ENCODE assay signal across 16 cellular contexts in genomic region chr7:32525839-32526238, GRCh38. TPM values are rescaled to one million over a fixed set of nuclear protein-coding genes. Genes with fewer than 3 reads are reported as not detected.
DNase-seq lines count a peak whose midpoint lies in the region; ATAC-seq, FAIRE-seq and TF ChIP-seq lines count a peak whose summit lies in the region.
"Had no signal": no experiment of that assay in that cellular context is flagged by ENCODE, and none has a peak within 500 bp of the region (broad histone marks: within the 10 kb centered on the region; RNA-seq: fewer than 3 reads in every experiment).

No MANE protein-coding gene starts in this region.

- FAIRE-seq in bronchial epithelial cell (lab: Jason Lieb, UNC) = peak; percentile 13

- intact Hi-C loops in upper lobe of right lung (cut with DNase I) = no loop called here

- peak overlapping the region; percentile 16 for H3K27ac Mint-ChIP-seq in activated naive CD8-positive, alpha-beta T cell treated with anti-CD3 and anti-CD28 coated beads for 36 hours
- H3K27ac Mint-ChIP-seq in activated naive CD8-positive, alpha-beta T cell treated with anti-CD3 and anti-CD28 coated beads, Interleukin-2, amount 50 U/mL, for 24 hours = no peak overlapping the region
- H3K27ac Mint-ChIP-seq in endodermal cell = no peak overlapping the region
- H3K27ac Mint-ChIP-seq: CD4-positive, CD25-positive, alpha-beta regulatory T cell had no signal

- H3K36me3 Mint-ChIP-seq in activated naive CD8-positive, alpha-beta T cell treated with anti-CD3 and anti-CD28 coated beads for 36 hours = peaks cover 29% of the 10 kb centered on the region
- H3K36me3 Mint-ChIP-seq in activated naive CD8-positive, alpha-beta T cell treated with anti-CD3 and anti-CD28 coated beads, Interleukin-2, amount 50 U/mL, for 24 hours (ENCODE audit: low read depth) = peaks cover 31% of the 10 kb centered on the region
- peaks cover 39% of the 10 kb centered on the region for H3K36me3 Mint-ChIP-seq in endodermal cell (ENCODE audit: low read depth)

- no peaks in the 10 kb centered on the region for H3K27me3 ChIP-seq in bronchial epithelial cell (ENCODE audit: control insufficient read depth, insufficient read depth, low read length)
- no peaks in the 10 kb centered on the region for H3K27me3 ChIP-seq in upper lobe of right lung
- no peaks in the 10 kb centered on the region for H3K27me3 ChIP-seq in endodermal cell (ENCODE audit: control insufficient read depth, insufficient read depth, low read length, poor library complexity, severe bottlenecking)
- H3K27me3 ChIP-seq: BLaER1 treated with 17β-estradiol and CSF1 and Interleukin-3, amounts not matched to agents 10 nM and 100 nM had no signal

- no peak overlapping the region for H3K9ac ChIP-seq in endodermal cell (ENCODE audit: extremely low read depth, low read length, poor library complexity, severe bottlenecking)
- H3K9ac ChIP-seq: BLaER1 treated with 17β-estradiol and CSF1 and Interleukin-3, amounts not matched to agents 10 nM and 100 nM had no signal

- H3K27ac ChIP-seq in upper lobe of right lung (no peak overlapping the region), endodermal cell (ENCODE audit: low read depth, low read length) (no peak overlapping the region)
- H3K27ac ChIP-seq: BLaER1 treated with 17β-estradiol and CSF1 and Interleukin-3, amounts not matched to agents 10 nM and 100 nM; HL-60 had no signal

- H3K36me3 ChIP-seq in bronchial epithelial cell (ENCODE audit: control insufficient read depth, insufficient read depth, low read length) (no peaks in the 10 kb centered on the region), upper lobe of right lung (no peaks in the 10 kb centered on the region), endodermal cell (ENCODE audit: control insufficient read depth, insufficient read depth, low read length) (peaks cover 20% of the 10 kb centered on the region)

- no peak for TF ChIP-seq CTCF in bronchial epithelial cell (IDR thresholded peaks at IDR 0.05; ENCODE audit: insufficient read depth, low read length, severe bottlenecking)
- no peak for TF ChIP-seq CTCF in upper lobe of right lung (IDR thresholded peaks at IDR 0.05)
- TF ChIP-seq CTCF in endodermal cell (conservative IDR thresholded peaks at IDR 0.05) = no peak

- no peak overlapping the region for H3K4me3 Mint-ChIP-seq in activated naive CD8-positive, alpha-beta T cell treated with anti-CD3 and anti-CD28 coated beads for 36 hours
- no peak overlapping the region for H3K4me3 Mint-ChIP-seq in activated naive CD8-positive, alpha-beta T cell treated with anti-CD3 and anti-CD28 coated beads, Interleukin-2, amount 50 U/mL, for 24 hours
- no peak overlapping the region for H3K4me3 Mint-ChIP-seq in endodermal cell
- H3K4me3 Mint-ChIP-seq: CD4-positive, CD25-positive, alpha-beta regulatory T cell had no signal

- ATAC-seq in activated naive CD8-positive, alpha-beta T cell treated with anti-CD3 and anti-CD28 coated beads, Interleukin-2, amount 50 U/mL, for 24 hours = no peak
- peak; percentile 72 for ATAC-seq in upper lobe of right lung
- ATAC-seq: HCT116 had no signal

- 86 to 94% methylated on average over 2 to 4 of the region's 4 CpGs for WGBS in endodermal cell (ENCODE audit: insufficient coverage in 1 of 2, insufficient read length in 1 of 2), 2 experiments

- peaks cover 25% of the 10 kb centered on the region for H3K4me1 Mint-ChIP-seq in activated naive CD8-positive, alpha-beta T cell treated with anti-CD3 and anti-CD28 coated beads for 36 hours
- H3K4me1 Mint-ChIP-seq in activated naive CD8-positive, alpha-beta T cell treated with anti-CD3 and anti-CD28 coated beads, Interleukin-2, amount 50 U/mL, for 24 hours = peaks cover 15% of the 10 kb centered on the region
- peaks cover 11% of the 10 kb centered on the region for H3K4me1 Mint-ChIP-seq in endodermal cell

- no peak for DNase-seq in activated naive CD8-positive, alpha-beta T cell treated with anti-CD3 and anti-CD28 coated beads for 36 hours
- no peak for DNase-seq in activated naive CD8-positive, alpha-beta T cell treated with anti-CD3 and anti-CD28 coated beads, Interleukin-2, amount 50 U/mL, for 24 hours
- DNase-seq in bronchial epithelial cell (ENCODE audit: low read depth) = no peak
- peak; percentile 8 for DNase-seq in left kidney (ENCODE audit: low read depth, low spot score)
- DNase-seq in upper lobe of right lung = no peak
- DNase-seq in endodermal cell = no peak
- DNase-seq in stimulated activated CD4-positive, alpha-beta T cell treated with anti-CD3 and anti-CD28 coated beads, Interleukin-4, amount 100 ng/mL, for 4 hours = no peak
- DNase-seq in GM03348 (ENCODE audit: low spot score) = no peak
- DNase-seq: ACHN; CD4-positive, CD25-positive, alpha-beta regulatory T cell; DMS53; GF-D8; GOT3 had no signal

- H3K4me3 ChIP-seq in bronchial epithelial cell (ENCODE audit: low read depth, low read length) = no peak overlapping the region
- H3K4me3 ChIP-seq in upper lobe of right lung = no peak overlapping the region
- no peak overlapping the region for H3K4me3 ChIP-seq in endodermal cell (ENCODE audit: low read length)
- H3K4me3 ChIP-seq: BLaER1 treated with 17β-estradiol and CSF1 and Interleukin-3, amounts not matched to agents 10 nM and 100 nM had no signal

- H3K27me3 Mint-ChIP-seq in activated naive CD8-positive, alpha-beta T cell treated with anti-CD3 and anti-CD28 coated beads for 36 hours = no peaks in the 10 kb centered on the region
- H3K27me3 Mint-ChIP-seq in activated naive CD8-positive, alpha-beta T cell treated with anti-CD3 and anti-CD28 coated beads, Interleukin-2, amount 50 U/mL, for 24 hours = no peaks in the 10 kb centered on the region
- no peaks in the 10 kb centered on the region for H3K27me3 Mint-ChIP-seq in endodermal cell (ENCODE audit: insufficient read depth)
- H3K27me3 Mint-ChIP-seq: CD4-positive, CD25-positive, alpha-beta regulatory T cell had no signal

- H3K9me3 ChIP-seq in upper lobe of right lung = no peaks in the 10 kb centered on the region
- peaks cover 43% of the 10 kb centered on the region for H3K9me3 ChIP-seq in endodermal cell (ENCODE audit: control insufficient read depth, low read length)

- H3K9me3 Mint-ChIP-seq in activated naive CD8-positive, alpha-beta T cell treated with anti-CD3 and anti-CD28 coated beads for 36 hours = peaks cover 6% of the 10 kb centered on the region
- H3K9me3 Mint-ChIP-seq in activated naive CD8-positive, alpha-beta T cell treated with anti-CD3 and anti-CD28 coated beads, Interleukin-2, amount 50 U/mL, for 24 hours = peaks cover 13% of the 10 kb centered on the region
- peaks cover 28% of the 10 kb centered on the region for H3K9me3 Mint-ChIP-seq in endodermal cell

- H3K4me1 ChIP-seq in upper lobe of right lung (no peaks in the 10 kb centered on the region), endodermal cell (ENCODE audit: control insufficient read depth, insufficient read depth, low read length) (no peaks in the 10 kb centered on the region)
- H3K4me1 ChIP-seq: BLaER1 treated with 17β-estradiol and CSF1 and Interleukin-3, amounts not matched to agents 10 nM and 100 nM had no signal

RNA-seq across cellular contexts. Expression of gene AVL9, which starts 30.6 kb away (rescaled TPM):
- 10 to 100 TPM; 56.9 to 59.9 TPM for total RNA-seq in activated naive CD8-positive, alpha-beta T cell treated with anti-CD3 and anti-CD28 coated beads for 36 hours
- 32.5 and 34.0 TPM in 2 replicates for total RNA-seq in bronchial epithelial cell
- 31.3 TPM for total RNA-seq in upper lobe of right lung
- 10 to 100 TPM; 44.0 to 54.5 TPM for total RNA-seq in endodermal cell
- 28.2 TPM for polyA plus RNA-seq in endodermal cell (2013, experiment 1 of 2)
- polyA plus RNA-seq in endodermal cell (2013, experiment 2 of 2) = 20.6 TPM

RNA-seq across cellular contexts. Expression of gene LSM5, which starts 35.7 kb away (rescaled TPM):
- 100 to 1,000 TPM; 157 to 158 TPM for total RNA-seq in activated naive CD8-positive, alpha-beta T cell treated with anti-CD3 and anti-CD28 coated beads for 36 hours
- 11.3 and 13.8 TPM in 2 replicates for total RNA-seq in bronchial epithelial cell
- total RNA-seq in upper lobe of right lung = 29.1 TPM
- total RNA-seq in endodermal cell = 100 to 1,000 TPM in 1 of 2 donors, 10 to 100 TPM in 1; 74.7 to 102 TPM
- 133 TPM for polyA plus RNA-seq in endodermal cell (2013, experiment 1 of 2)
- polyA plus RNA-seq in endodermal cell (2013, experiment 2 of 2) = 120 TPM
